ENCODE assay signal across 14 cellular contexts in the genomic region with DNA sequence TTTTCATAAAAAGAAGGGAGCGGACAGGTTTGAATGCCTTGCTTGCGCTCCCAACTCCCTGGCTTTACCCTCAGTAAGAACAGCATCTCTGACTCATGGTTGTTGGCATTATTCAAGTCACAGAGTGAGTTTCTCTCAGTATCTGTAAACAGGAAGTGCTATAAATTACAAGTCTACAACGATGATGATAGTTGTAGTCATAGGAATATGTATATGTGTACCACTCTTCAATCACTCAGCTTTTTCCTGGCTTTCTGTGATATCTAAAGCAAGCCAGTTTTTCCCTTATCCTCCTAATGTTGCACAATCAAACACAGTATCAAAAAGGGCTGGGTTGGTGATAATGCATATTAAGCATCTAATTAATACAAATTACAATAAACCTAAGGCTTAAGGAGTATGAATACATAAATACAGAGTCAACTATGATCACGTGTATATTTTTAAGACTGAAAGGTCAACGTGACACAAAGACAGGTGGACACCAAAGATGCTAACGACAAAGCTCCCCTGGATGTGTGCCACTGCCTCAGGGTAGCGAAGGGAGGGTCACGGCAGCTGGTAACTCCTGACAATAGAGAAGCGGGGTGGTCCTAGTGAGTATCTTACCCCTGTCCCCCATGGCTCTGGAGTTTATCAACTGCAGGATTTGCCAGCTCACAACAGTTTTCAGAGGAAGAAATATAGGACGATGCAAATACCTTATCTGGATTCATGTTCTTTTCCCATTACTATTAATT.
A peak's percentile ranks its signal among the peaks of the same experiment; 100 is the strongest.
DNase-seq lines count a peak whose midpoint lies in the region; ATAC-seq and TF ChIP-seq lines count a peak whose summit lies in the region.
"Had no signal": no experiment of that assay in that cellular context is flagged by ENCODE, and none has a peak within 500 bp of the region (broad histone marks: within the 10 kb centered on the region; RNA-seq: fewer than 3 reads in every experiment).

No MANE protein-coding gene starts in this region.

- CTCF ChIA-PET in activated CD4-positive, alpha-beta memory T cell treated with anti-CD3 and anti-CD28 coated beads for 36 hours (lab: Charles Lee), result no interaction called here

- peak; percentile 77 for DNase-seq in A172 (ENCODE audit: low spot score)
- DNase-seq in GM04504 (ENCODE audit: low read depth), result peak; percentile 11
- peak; percentile 30 for DNase-seq in fibroblast of the aortic adventitia (ENCODE audit: low read depth)
- no peak for DNase-seq in activated CD4-positive, alpha-beta memory T cell treated with anti-CD3 and anti-CD28 coated beads for 36 hours
- no peak for DNase-seq in left ventricle myocardium superior
- DNase-seq: amygdala, left cardiac atrium, NCI-H1105, nucleus accumbens, stomach had no signal

- POLR2A ChIA-PET in activated CD4-positive, alpha-beta memory T cell treated with anti-CD3 and anti-CD28 coated beads for 36 hours (lab: Charles Lee), result no interaction called here

- H3K27ac Mint-ChIP-seq in activated CD4-positive, alpha-beta memory T cell treated with anti-CD3 and anti-CD28 coated beads for 36 hours, result no peak overlapping the region

- no peak overlapping the region for H3K4me3 Mint-ChIP-seq in activated CD4-positive, alpha-beta memory T cell treated with anti-CD3 and anti-CD28 coated beads for 36 hours

- H3K9me3 Mint-ChIP-seq in activated CD4-positive, alpha-beta memory T cell treated with anti-CD3 and anti-CD28 coated beads for 36 hours, result peaks cover 4% of the 10 kb centered on the region

- no peaks in the 10 kb centered on the region for H3K27me3 Mint-ChIP-seq in activated CD4-positive, alpha-beta memory T cell treated with anti-CD3 and anti-CD28 coated beads for 36 hours

- H3K4me3 ChIP-seq in fibroblast of the aortic adventitia (ENCODE audit: low read depth, low read length), result no peak overlapping the region
- H3K4me3 ChIP-seq: esophagus muscularis mucosa, stomach had no signal

- ATAC-seq in SK-N-SH treated with all-trans-retinoic acid at 6 μM for 48 hours (peak; percentile 92), left ventricle myocardium superior (no peak), GM19467 (IDR thresholded peaks at IDR 0.05; ENCODE audit: unreplicated experiment) (no peak), GM21360 (IDR thresholded peaks at IDR 0.05; ENCODE audit: unreplicated experiment) (no peak)

- H3K36me3 Mint-ChIP-seq in activated CD4-positive, alpha-beta memory T cell treated with anti-CD3 and anti-CD28 coated beads for 36 hours, result peaks cover 2% of the 10 kb centered on the region

- TF ChIP-seq CTCF in fibroblast of the aortic adventitia (IDR thresholded peaks at IDR 0.05; ENCODE audit: insufficient read depth, low read length), result no peak

- intact Hi-C loops in activated CD4-positive, alpha-beta memory T cell treated with anti-CD3 and anti-CD28 coated beads for 36 hours (cut with micrococcal nuclease), result no loop called here
- intact Hi-C loops in left ventricle myocardium superior (cut with micrococcal nuclease), result no loop called here

- H3K4me1 Mint-ChIP-seq in activated CD4-positive, alpha-beta memory T cell treated with anti-CD3 and anti-CD28 coated beads for 36 hours (ENCODE audit: low read depth), result peaks cover 19% of the 10 kb centered on the region

TF ChIP-seq in SK-N-SH treated with all-trans-retinoic acid at 6 μM for 48 hours, 23 proteins besides CTCF, POLR2A, EP300 and RAD21:
- no peak for TF ChIP-seq ISL1 (CRISPR knock-in tag; IDR thresholded peaks at IDR 0.05)
- TF ChIP-seq, protein P1, sequence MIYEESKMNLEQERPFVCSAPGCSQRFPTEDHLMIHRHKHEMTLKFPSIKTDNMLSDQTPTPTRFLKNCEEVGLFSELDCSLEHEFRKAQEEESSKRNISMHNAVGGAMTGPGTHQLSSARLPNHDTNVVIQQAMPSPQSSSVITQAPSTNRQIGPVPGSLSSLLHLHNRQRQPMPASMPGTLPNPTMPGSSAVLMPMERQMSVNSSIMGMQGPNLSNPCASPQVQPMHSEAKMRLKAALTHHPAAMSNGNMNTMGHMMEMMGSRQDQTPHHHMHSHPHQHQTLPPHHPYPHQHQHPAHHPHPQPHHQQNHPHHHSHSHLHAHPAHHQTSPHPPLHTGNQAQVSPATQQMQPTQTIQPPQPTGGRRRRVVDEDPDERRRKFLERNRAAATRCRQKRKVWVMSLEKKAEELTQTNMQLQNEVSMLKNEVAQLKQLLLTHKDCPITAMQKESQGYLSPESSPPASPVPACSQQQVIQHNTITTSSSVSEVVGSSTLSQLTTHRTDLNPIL (CRISPR knock-in tag; IDR thresholded peaks at IDR 0.05; ENCODE audit: low read depth), result no peak
- TF ChIP-seq, protein P2, sequence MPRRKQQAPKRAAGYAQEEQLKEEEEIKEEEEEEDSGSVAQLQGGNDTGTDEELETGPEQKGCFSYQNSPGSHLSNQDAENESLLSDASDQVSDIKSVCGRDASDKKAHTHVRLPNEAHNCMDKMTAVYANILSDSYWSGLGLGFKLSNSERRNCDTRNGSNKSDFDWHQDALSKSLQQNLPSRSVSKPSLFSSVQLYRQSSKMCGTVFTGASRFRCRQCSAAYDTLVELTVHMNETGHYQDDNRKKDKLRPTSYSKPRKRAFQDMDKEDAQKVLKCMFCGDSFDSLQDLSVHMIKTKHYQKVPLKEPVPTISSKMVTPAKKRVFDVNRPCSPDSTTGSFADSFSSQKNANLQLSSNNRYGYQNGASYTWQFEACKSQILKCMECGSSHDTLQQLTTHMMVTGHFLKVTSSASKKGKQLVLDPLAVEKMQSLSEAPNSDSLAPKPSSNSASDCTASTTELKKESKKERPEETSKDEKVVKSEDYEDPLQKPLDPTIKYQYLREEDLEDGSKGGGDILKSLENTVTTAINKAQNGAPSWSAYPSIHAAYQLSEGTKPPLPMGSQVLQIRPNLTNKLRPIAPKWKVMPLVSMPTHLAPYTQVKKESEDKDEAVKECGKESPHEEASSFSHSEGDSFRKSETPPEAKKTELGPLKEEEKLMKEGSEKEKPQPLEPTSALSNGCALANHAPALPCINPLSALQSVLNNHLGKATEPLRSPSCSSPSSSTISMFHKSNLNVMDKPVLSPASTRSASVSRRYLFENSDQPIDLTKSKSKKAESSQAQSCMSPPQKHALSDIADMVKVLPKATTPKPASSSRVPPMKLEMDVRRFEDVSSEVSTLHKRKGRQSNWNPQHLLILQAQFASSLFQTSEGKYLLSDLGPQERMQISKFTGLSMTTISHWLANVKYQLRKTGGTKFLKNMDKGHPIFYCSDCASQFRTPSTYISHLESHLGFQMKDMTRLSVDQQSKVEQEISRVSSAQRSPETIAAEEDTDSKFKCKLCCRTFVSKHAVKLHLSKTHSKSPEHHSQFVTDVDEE (CRISPR knock-in tag; IDR thresholded peaks at IDR 0.05), result no peak
- TF ChIP-seq, protein P3, sequence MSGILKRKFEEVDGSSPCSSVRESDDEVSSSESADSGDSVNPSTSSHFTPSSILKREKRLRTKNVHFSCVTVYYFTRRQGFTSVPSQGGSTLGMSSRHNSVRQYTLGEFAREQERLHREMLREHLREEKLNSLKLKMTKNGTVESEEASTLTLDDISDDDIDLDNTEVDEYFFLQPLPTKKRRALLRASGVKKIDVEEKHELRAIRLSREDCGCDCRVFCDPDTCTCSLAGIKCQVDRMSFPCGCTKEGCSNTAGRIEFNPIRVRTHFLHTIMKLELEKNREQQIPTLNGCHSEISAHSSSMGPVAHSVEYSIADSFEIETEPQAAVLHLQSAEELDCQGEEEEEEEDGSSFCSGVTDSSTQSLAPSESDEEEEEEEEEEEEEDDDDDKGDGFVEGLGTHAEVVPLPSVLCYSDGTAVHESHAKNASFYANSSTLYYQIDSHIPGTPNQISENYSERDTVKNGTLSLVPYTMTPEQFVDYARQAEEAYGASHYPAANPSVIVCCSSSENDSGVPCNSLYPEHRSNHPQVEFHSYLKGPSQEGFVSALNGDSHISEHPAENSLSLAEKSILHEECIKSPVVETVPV (CRISPR knock-in tag; IDR thresholded peaks at IDR 0.05), result no peak

Comparison
In these comparisons a context has a peak if more than half of its experiments do, and no peak if none do; other contexts are left out.
1. DNase-seq: peak in A172 (single experiment), GM04504 (single experiment) and fibroblast of the aortic adventitia (single experiment); none in activated CD4-positive, alpha-beta memory T cell treated with anti-CD3 and anti-CD28 coated beads for 36 hours (single experiment) and left ventricle myocardium superior (single experiment).